10 cellular contexts compared by ENCODE assay signal in the genomic region with DNA sequence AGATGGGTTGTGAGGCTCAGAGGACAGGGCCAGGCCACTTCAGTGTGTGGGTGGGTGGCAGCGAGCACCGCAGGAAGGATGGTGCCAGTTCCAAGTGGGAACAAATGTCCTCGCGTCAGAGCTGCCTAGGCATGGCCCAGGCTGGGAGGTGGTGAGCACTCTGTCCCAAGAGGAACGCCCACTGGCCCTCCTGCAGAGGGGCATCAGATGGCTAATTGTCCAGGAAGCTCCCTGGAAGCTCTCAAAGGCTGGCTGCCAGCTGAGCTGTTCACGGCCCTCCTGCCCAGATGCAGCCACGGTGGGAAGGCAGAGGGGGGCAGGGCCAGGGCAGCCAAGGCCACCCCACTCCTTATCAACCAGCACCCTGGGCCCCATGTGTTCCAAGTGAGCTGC. TPM values are rescaled to one million over a fixed set of nuclear protein-coding genes. Genes with fewer than 3 reads are reported as not detected.
DNase-seq lines count a peak whose midpoint lies in the region; ATAC-seq and TF ChIP-seq lines count a peak whose summit lies in the region.
"Had no signal": no experiment of that assay in that cellular context is flagged by ENCODE, and none has a peak within 500 bp of the region (broad histone marks: within the 10 kb centered on the region; RNA-seq: fewer than 3 reads in every experiment).

No MANE protein-coding gene starts in this region.

- H3K27ac Mint-ChIP-seq in GM23338, result no peak overlapping the region
- no peak overlapping the region for H3K27ac Mint-ChIP-seq in nephron progenitor cell

- peak overlapping the region; percentile 51; the same call in 1 of the 2 replicates for H3K4me2 ChIP-seq in GM23338

- no peak for DNase-seq in GM23338 (ENCODE audit: low spot score)
- DNase-seq in NCI-H69 (lab: John Stamatoyannopoulos, UW), result peak; percentile 93
- no peak for DNase-seq in T-helper 1 cell
- DNase-seq in KBM-7, result no peak
- DNase-seq in nephron progenitor cell, result no peak
- DNase-seq: NK-92 treated with Interleukin-12 subunit alpha and Interleukin-12 subunit beta, amount 100 ng/mL, for 24 hours had no signal

- TF ChIP-seq EP300 in gastroesophageal sphincter (IDR thresholded peaks at IDR 0.05), result no peak

- no peaks in the 10 kb centered on the region for H3K9me2 ChIP-seq in GM23338 (ENCODE audit: insufficient read depth)

- in situ Hi-C loops in KBM-7 (cut with MboI; ENCODE audit: low pct_unique_long_range_greater_than_20kb, low sequenced_read_pairs), result no loop called here

- no peaks in the 10 kb centered on the region for H4K20me1 ChIP-seq in GM23338 (replicated peaks; ENCODE audit: insufficient read depth)

- ATAC-seq in GM23338, result peak; percentile 8
- ATAC-seq in gastroesophageal sphincter, result no peak
- ATAC-seq in GM18873 (IDR thresholded peaks at IDR 0.05; ENCODE audit: low FRiP score, unreplicated experiment), result no peak

- H3K27me3 ChIP-seq in GM23338 (ENCODE audit: insufficient read depth) (no peaks in the 10 kb centered on the region), gastroesophageal sphincter (no peaks in the 10 kb centered on the region), skeletal muscle tissue (ENCODE audit: control insufficient read depth in 3 of 3, insufficient read depth in 3 of 3, low read length in 3 of 3) (no peaks in the 10 kb centered on the region)

- H3K4me1 ChIP-seq in GM23338 (ENCODE audit: insufficient read depth) (peaks cover 17% of the 10 kb centered on the region), gastroesophageal sphincter (peaks cover 0 to 75% (median 28%) of the 10 kb centered on the region in 3 donors), skeletal muscle tissue (ENCODE audit: control insufficient read depth in 3 of 3, insufficient read depth in 3 of 3, low read length in 3 of 3) (peaks cover 58 to 82% (median 61%) of the 10 kb centered on the region in 3 donors)

- H3K4me3 Mint-ChIP-seq in GM23338, result peak overlapping the region; percentile 36; the same call in 1 of the 3 replicates
- H3K4me3 Mint-ChIP-seq in nephron progenitor cell, result no peak overlapping the region

- H3K27me3 Mint-ChIP-seq in GM23338 (ENCODE audit: insufficient read depth, low read depth, poor library complexity), result peaks cover 18% of the 10 kb centered on the region
- H3K27me3 Mint-ChIP-seq in nephron progenitor cell (ENCODE audit: low read depth, poor library complexity), result no peaks in the 10 kb centered on the region

- no peak for TF ChIP-seq POLR2A in gastroesophageal sphincter (IDR thresholded peaks at IDR 0.05)

- H3K9ac ChIP-seq in skeletal muscle tissue (ENCODE audit: low read depth in 1 of 3, low read length in 3 of 3), result no peak overlapping the region

- WGBS in gastroesophageal sphincter (ENCODE audit: low coverage in 1 of 2), 2 donors, result no CpG with 5 or more reads among the region's 7 CpGs

- H3K4me3 ChIP-seq in GM23338 (no peak overlapping the region), gastroesophageal sphincter (no peak overlapping the region), skeletal muscle tissue (ENCODE audit: low read length in 3 of 3) (no peak overlapping the region)

- H3K36me3 ChIP-seq in GM23338 (ENCODE audit: insufficient read depth) (no peaks in the 10 kb centered on the region), gastroesophageal sphincter (no peaks in the 10 kb centered on the region), skeletal muscle tissue (ENCODE audit: control insufficient read depth in 3 of 3, insufficient read depth in 3 of 3, low read length in 3 of 3) (no peaks in the 10 kb centered on the region)

- peaks cover 42% of the 10 kb centered on the region for H3K4me1 Mint-ChIP-seq in GM23338
- H3K4me1 Mint-ChIP-seq in nephron progenitor cell, result peaks cover 88% of the 10 kb centered on the region

- H3K27ac ChIP-seq in GM23338 (ENCODE audit: low read depth), result no peak overlapping the region
- H3K27ac ChIP-seq in gastroesophageal sphincter, result peak overlapping the region in 3 of 4 donors; percentile 40 to 70 (median 53)
- peak overlapping the region; percentile 79 for H3K27ac ChIP-seq in skeletal muscle tissue (ENCODE audit: low read depth, low read length)

- no peak for TF ChIP-seq CTCF in GM23338 (conservative IDR thresholded peaks at IDR 0.05; ENCODE audit: low read depth in 2 of 2)
- TF ChIP-seq CTCF in gastroesophageal sphincter (IDR thresholded peaks at IDR 0.05), result no peak
- no peak for TF ChIP-seq CTCF in nephron progenitor cell (IDR thresholded peaks at IDR 0.05)

- H3K36me3 Mint-ChIP-seq in GM23338 (ENCODE audit: low read depth) (no peaks in the 10 kb centered on the region; the same call in 2 of the 3 replicates), nephron progenitor cell (ENCODE audit: low read depth) (peaks cover 4% of the 10 kb centered on the region)

- H2AFZ ChIP-seq in GM23338, result no peak overlapping the region

- H3K9me3 ChIP-seq in gastroesophageal sphincter, result no peaks in the 10 kb centered on the region
- no peaks in the 10 kb centered on the region for H3K9me3 ChIP-seq in skeletal muscle tissue (ENCODE audit: control insufficient read depth in 3 of 3, low read length in 3 of 3)

- no peaks in the 10 kb centered on the region for H3K79me2 ChIP-seq in GM23338 (replicated peaks; ENCODE audit: insufficient read depth)

- H3K9me3 Mint-ChIP-seq in GM23338 (no peaks in the 10 kb centered on the region; the same call in 2 of the 3 replicates), nephron progenitor cell (no peaks in the 10 kb centered on the region)
- H3K9me3 Mint-ChIP-seq: nephron had no signal

- H3F3A ChIP-seq in GM23338 (replicated peaks; ENCODE audit: low read depth), result no peaks in the 10 kb centered on the region

TF ChIP-seq in GM23338, 12 proteins besides CTCF, POLR2A, EP300 and RAD21:
- TF ChIP-seq POLR2AphosphoS5 (IDR thresholded peaks at IDR 0.05; ENCODE audit: low read depth) (no peak), NANOG (IDR thresholded peaks at IDR 0.05; ENCODE audit: borderline replicate concordance) (no peak)

RNA-seq across cellular contexts. Expression of gene IQSEC1, which starts 55.2 kb away (rescaled TPM):
- total RNA-seq in GM23338 (2014; rRNA removed; shearing (Covaris generic)), result 36.2 and 51.9 TPM in 2 replicates
- 7.7 and 8.0 TPM in 2 replicates for polyA plus RNA-seq in GM23338 (2016; fragmentation: Nextera tagmentation; extraction: Ambion mirVana)
- total RNA-seq in gastroesophageal sphincter (100 to 1,000 TPM in 1 of 4 donors, 10 to 100 TPM in 3; 49.5 to 104 (median 61.7) TPM), skeletal muscle tissue (27.1 TPM)
